1 cellular context compared by ENCODE assay signal in genomic region chr19:45958763-45959516, GRCh38.
TF ChIP-seq lines count a peak whose summit lies in the region.

No MANE protein-coding gene starts in this region.

TF ChIP-seq in endothelial cell of umbilical vein, 7 proteins besides CTCF, POLR2A, EP300 and RAD21:
- TF ChIP-seq MAX (IDR thresholded peaks at IDR 0.05; ENCODE audit: insufficient read depth, insufficient read length), result no peak
- TF ChIP-seq GATA2 (IDR thresholded peaks at IDR 0.05; ENCODE audit: insufficient read depth, insufficient read length, low read depth, low read length), result no peak
- peak; percentile 40 for TF ChIP-seq FOS (IDR thresholded peaks at IDR 0.05; ENCODE audit: borderline replicate concordance, insufficient read depth, low read length)
- no peak for TF ChIP-seq MYC (IDR thresholded peaks at IDR 0.05; ENCODE audit: low read depth, low read length)
- TF ChIP-seq JUN (IDR thresholded peaks at IDR 0.05; ENCODE audit: borderline replicate concordance, insufficient read depth, insufficient read length, low read depth), result no peak
- peak; percentile 23 for TF ChIP-seq POLR2AphosphoS5 (IDR thresholded peaks at IDR 0.05; ENCODE audit: insufficient read depth, low read depth, low read length)
- no peak for TF ChIP-seq EZH2 (IDR thresholded peaks at IDR 0.05; ENCODE audit: borderline replicate concordance, low read depth, low read length, severe bottlenecking)
